In genomic region chr10:71889388-71889987, GRCh38 we compare ENCODE assay signal across 8 cellular contexts. TPM values are rescaled to one million over a fixed set of nuclear protein-coding genes. Genes with fewer than 3 reads are reported as not detected.
DNase-seq lines count a peak whose midpoint lies in the region; ATAC-seq, FAIRE-seq and TF ChIP-seq lines count a peak whose summit lies in the region.

No MANE protein-coding gene starts in this region.

- H3K4me1 Mint-ChIP-seq in neural crest cell, result peaks cover 14% of the 10 kb centered on the region

- H3K27me3 ChIP-seq in DOHH2 (ENCODE audit: control insufficient read depth, low read length) (peaks cover 60% of the 10 kb centered on the region), H1 (replicated peaks in 1 of 4; ENCODE audit: control insufficient read depth in 3 of 4, extremely low read depth in 1 of 4, insufficient read depth in 3 of 4, low read length in 3 of 4) (peaks cover 4 to 27% (median 25%) of the 10 kb centered on the region in 4 experiments)

- H3K79me2 ChIP-seq in DOHH2 (ENCODE audit: control insufficient read depth, low read length), result no peaks in the 10 kb centered on the region
- H3K79me2 ChIP-seq in OCI-LY7 (ENCODE audit: insufficient read depth, low read depth, low read length), result no peaks in the 10 kb centered on the region
- no peaks in the 10 kb centered on the region for H3K79me2 ChIP-seq in H1 (ENCODE audit: control insufficient read depth in 1 of 2, insufficient read depth in 2 of 2, low read length in 2 of 2)

- H4K20me1 ChIP-seq in DOHH2 (ENCODE audit: control insufficient read depth, insufficient read depth, low read depth, low read length), result peaks cover 15% of the 10 kb centered on the region
- H4K20me1 ChIP-seq in OCI-LY7 (ENCODE audit: insufficient read depth, low read length), result no peaks in the 10 kb centered on the region
- no peaks in the 10 kb centered on the region for H4K20me1 ChIP-seq in H1 (replicated peaks in 1 of 2; ENCODE audit: control insufficient read depth in 1 of 2, insufficient read depth in 2 of 2, low read length in 2 of 2)

- BruUV-seq in OCI-LY7 (replicated peaks; lab: Mats Ljungman, UMichigan), result no TSS peak

- no peak for FAIRE-seq in H1 (lab: Jason Lieb, UNC)

- TF ChIP-seq POLR2A in H1 (IDR thresholded peaks at IDR 0.05; ENCODE audit: control extremely low read depth in 1 of 2, low read depth in 2 of 2, low read length in 2 of 2), result no peak

- H3K9me2 ChIP-seq in DOHH2 (replicated peaks; ENCODE audit: control insufficient read depth, low read length) (no peaks in the 10 kb centered on the region), OCI-LY7 (ENCODE audit: insufficient read depth, low read length) (no peaks in the 10 kb centered on the region)

- no peak for TF ChIP-seq EP300 in H1 (IDR thresholded peaks at IDR 0.05; ENCODE audit: borderline replicate concordance in 1 of 2, low read depth in 2 of 2, low read length in 2 of 2)

- H3K36me3 ChIP-seq in DOHH2 (ENCODE audit: control insufficient read depth, low read length) (no peaks in the 10 kb centered on the region), OCI-LY7 (ENCODE audit: insufficient read depth, low read length) (no peaks in the 10 kb centered on the region), H1 (ENCODE audit: control insufficient read depth in 2 of 4, insufficient read depth in 4 of 4, low read length in 3 of 4) (no peaks in the 10 kb centered on the region)

- H3K4me3 ChIP-seq in DOHH2 (ENCODE audit: low read length) (peak overlapping the region; percentile 16), OCI-LY7 (ENCODE audit: low read depth, low read length, poor library complexity, severe bottlenecking) (peak overlapping the region; percentile 57), H1 (ENCODE audit: extremely low read depth in 1 of 4, insufficient read depth in 2 of 4, low read depth in 3 of 4, low read length in 4 of 4) (peak overlapping the region in 3 of 4 experiments; percentile 17 to 65 (median 63); a peak in 5 of 8 replicates)

- H3K4me1 ChIP-seq in DOHH2 (ENCODE audit: control insufficient read depth, low read length) (peaks cover 20% of the 10 kb centered on the region), OCI-LY7 (ENCODE audit: insufficient read depth, low read length, poor library complexity, severe bottlenecking) (peaks cover 31% of the 10 kb centered on the region), H1 (replicated peaks in 1 of 4; ENCODE audit: control insufficient read depth in 3 of 4, insufficient read depth in 4 of 4, low read length in 3 of 4) (no peaks in the 10 kb centered on the region; a peak in 1 of 7 replicates)

- no peaks in the 10 kb centered on the region for H3K36me3 Mint-ChIP-seq in neural crest cell (ENCODE audit: low read depth)

- no peak overlapping the region for H2BK5ac ChIP-seq in H1 (ENCODE audit: low read depth, low read length)

- H3K9me3 ChIP-seq in DOHH2 (ENCODE audit: control insufficient read depth, insufficient read depth, low read length), result no peaks in the 10 kb centered on the region
- H3K9me3 ChIP-seq in OCI-LY7 (ENCODE audit: low read length), result no peaks in the 10 kb centered on the region
- no peaks in the 10 kb centered on the region for H3K9me3 ChIP-seq in H1 (ENCODE audit: insufficient read depth in 2 of 2, low read depth in 1 of 2, low read length in 1 of 2)

- no peak overlapping the region for H2BK12ac ChIP-seq in H1 (ENCODE audit: low read depth, low read length)

- no peaks in the 10 kb centered on the region for H3K9me3 Mint-ChIP-seq in neural crest cell

- H3K27me3 Mint-ChIP-seq in neural crest cell (ENCODE audit: low read depth), result peaks cover 14% of the 10 kb centered on the region

- no peak overlapping the region for H4K91ac ChIP-seq in H1 (replicated peaks; ENCODE audit: insufficient read length, low read length)

- H3K14ac ChIP-seq in H1 (ENCODE audit: insufficient read length), result no peak overlapping the region

- DNase-seq in OCI-LY7 (ENCODE audit: low spot score), result peak; percentile 33
- no peak for DNase-seq in H1 (ENCODE audit: low read depth in 1 of 2, low spot score in 2 of 2)
- DNase-seq in neural crest cell (ENCODE audit: low read depth, low spot score), result no peak
- no peak for DNase-seq in NCI-H510A (lab: John Stamatoyannopoulos, UW)
- no peak for DNase-seq in dedifferentiated amniotic fluid mesenchymal stem cell (ENCODE audit: extremely low spot score)
- DNase-seq in GM10266 (ENCODE audit: extremely low spot score), result no peak

- peaks cover 7% of the 10 kb centered on the region for H3F3A ChIP-seq in DOHH2 (ENCODE audit: control insufficient read depth, insufficient read depth)

- peak overlapping the region; percentile 86 for H3K4me3 Mint-ChIP-seq in neural crest cell

- H3K27ac ChIP-seq in DOHH2 (ENCODE audit: low read depth, low read length) (no peak overlapping the region), OCI-LY7 (ENCODE audit: low read depth, low read length, poor library complexity, severe bottlenecking) (peak overlapping the region; percentile 50), H1 (ENCODE audit: low read depth, low read length) (no peak overlapping the region)

- H3K27ac Mint-ChIP-seq in neural crest cell (ENCODE audit: unreplicated experiment), result peak overlapping the region; percentile 88

- 58% methylated on average over 9 of the region's 9 CpGs; no CpG with 5 or more reads in 1 of the 2 experiments for WGBS in H1 (ENCODE audit: extremely low coverage in 1 of 2, insufficient coverage in 1 of 2, insufficient read length in 1 of 2, insufficient replicate concordance in 2 of 2, low coverage in 1 of 2, low lambda C conversion rate in 2 of 2, missing lambda C conversion rate in 1 of 2), 2 experiments

- H2AK5ac ChIP-seq in H1 (ENCODE audit: low read depth, low read length), result no peak overlapping the region

- no peak overlapping the region for H2BK15ac ChIP-seq in H1 (ENCODE audit: low read length)

- POLR2A ChIA-PET in OCI-LY7 (lab: Charles Lee), result interaction anchor here (0.6 to 1.9 kb wide), 3 partner anchors 51 to 454 kb away, joined by 3 to 5 read pairs (median 4); no protein-coding TSS in a partner anchor
- POLR2A ChIA-PET in H1 (lab: Charles Lee; ENCODE audit: partially characterized antibody), result interaction anchor here (0.7 kb wide), 1 partner anchor 39 kb away, joined by 3 read pairs; no protein-coding TSS in a partner anchor

- no peak overlapping the region for H3K56ac ChIP-seq in H1 (replicated peaks; ENCODE audit: insufficient read length, low read depth, low read length)

- H3K23me2 ChIP-seq in H1 (ENCODE audit: low read depth, low read length), result peaks cover 7% of the 10 kb centered on the region; the same call in 1 of the 2 replicates

- H3K4ac ChIP-seq in H1 (replicated peaks; ENCODE audit: insufficient read length, low read depth, low read length), result no peak overlapping the region

- no peak for TF ChIP-seq RAD21 in H1 (IDR thresholded peaks at IDR 0.05 in 1 of 2, conservative IDR thresholded peaks at IDR 0.05 in 1 of 2; ENCODE audit: low read depth in 2 of 2, low read length in 2 of 2)

- H3K4me2 ChIP-seq in DOHH2 (ENCODE audit: low read length) (peak overlapping the region; percentile 66), OCI-LY7 (ENCODE audit: low read length) (peak overlapping the region; percentile 83), H1 (ENCODE audit: insufficient read depth in 1 of 2, low read depth in 2 of 2, low read length in 2 of 2) (peak overlapping the region; percentile 80 to 96)

- no peak overlapping the region for H4K5ac ChIP-seq in H1 (ENCODE audit: insufficient read length, low read depth, low read length)

- no peak overlapping the region for H4K8ac ChIP-seq in H1 (ENCODE audit: extremely low read depth, insufficient read depth, low read length)

- no peak overlapping the region for H3K9ac ChIP-seq in H1 (replicated peaks in 1 of 4; ENCODE audit: extremely low read depth in 1 of 4, low read depth in 3 of 4, low read length in 3 of 4)

- no peak overlapping the region for H2BK20ac ChIP-seq in H1 (ENCODE audit: low read length)

- H2AFZ ChIP-seq in OCI-LY7 (ENCODE audit: low read length), result peak overlapping the region; percentile 42; the same call in 1 of the 2 replicates
- H2AFZ ChIP-seq in H1 (ENCODE audit: low read length), result peak overlapping the region; percentile 86

- CTCF ChIA-PET in OCI-LY7 (lab: Charles Lee; ENCODE audit: unreplicated experiment), result no interaction called here
- CTCF ChIA-PET in H1 (lab: Charles Lee; ENCODE audit: partially characterized antibody), result no interaction called here

- ATAC-seq in HG03159 (IDR thresholded peaks at IDR 0.05; ENCODE audit: unreplicated experiment), result no peak

- H3K79me1 ChIP-seq in H1 (ENCODE audit: low read depth, low read length), result no peaks in the 10 kb centered on the region

- H2BK120ac ChIP-seq in H1 (replicated peaks; ENCODE audit: low read depth, low read length), result no peak overlapping the region

- no peak overlapping the region for H3K18ac ChIP-seq in H1 (ENCODE audit: extremely low read depth, low read length)

- no peak for TF ChIP-seq CTCF in DOHH2 (IDR thresholded peaks at IDR 0.05; ENCODE audit: low read depth, low read length, poor library complexity, severe bottlenecking)
- no peak for TF ChIP-seq CTCF in OCI-LY7 (conservative IDR thresholded peaks at IDR 0.05; ENCODE audit: low read length)
- TF ChIP-seq CTCF in H1 (IDR thresholded peaks at IDR 0.05; ENCODE audit: control extremely low read depth in 1 of 3, insufficient read depth in 1 of 3, low read depth in 1 of 3, low read length in 3 of 3), result no peak
- TF ChIP-seq CTCF in neural crest cell (conservative IDR thresholded peaks at IDR 0.05), result no peak
- TF ChIP-seq CTCF in GM10266 (IDR thresholded peaks at IDR 0.05; ENCODE audit: control insufficient read depth, insufficient read depth, low read depth, missing control alignments), result no peak

- no peak overlapping the region for H3K23ac ChIP-seq in H1 (ENCODE audit: insufficient read length)

- intact Hi-C loops in OCI-LY7 (cut with micrococcal nuclease; ENCODE audit: unreplicated experiment), result loop anchor here (1.0 to 2.0 kb wide), 2 partner anchors 31 to 53 kb away; no protein-coding TSS in a partner anchor

TF ChIP-seq in H1, 55 proteins besides CTCF, POLR2A, EP300 and RAD21 (continues in another document):
- TF ChIP-seq SUZ12 (IDR thresholded peaks at IDR 0.05; ENCODE audit: low read length) (no peak), POU5F1 (IDR thresholded peaks at IDR 0.05; ENCODE audit: low read depth, low read length) (no peak), MAX (IDR thresholded peaks at IDR 0.05) (no peak)

RNA-seq across cellular contexts. Expression of gene PSAP, which starts 38.4 kb away (rescaled TPM):
- total RNA-seq in OCI-LY7 (2014; rRNA removed; shearing (Covaris generic)), result 156 and 163 TPM in 2 replicates
- 186 and 200 TPM in 2 replicates for total RNA-seq in OCI-LY7 (2022)
- 386 and 388 TPM in 2 replicates for total RNA-seq in H1 (2021; fragmentation: NEBNext Ultra II Directional; extraction: Animal tissue kit (Norgen Biotek cat#: 25700))
- polyA plus RNA-seq in H1 (2011; rRNA removed), result 504 and 700 TPM in 2 replicates
- polyA plus RNA-seq in H1 (2011; cell fraction: cytosol; rRNA removed), result 658 TPM
- 734 TPM for polyA plus RNA-seq in H1 (2011; cell fraction: nucleus; rRNA removed)
- polyA plus RNA-seq in H1 (2012, experiment 1 of 2), result 396 to 476 TPM (median 458 TPM) in 4 replicates
- polyA plus RNA-seq in H1 (2012, experiment 2 of 2), result 418 TPM
- polyA plus RNA-seq in H1 (2013, experiment 1 of 2), result 516 TPM
- 481 TPM for polyA plus RNA-seq in H1 (2013, experiment 2 of 2)
- polyA minus RNA-seq in H1 (2011; rRNA and poly(A)+ RNA removed), result 440 and 675 TPM in 2 replicates
- 334 TPM for polyA minus RNA-seq in H1 (2011; cell fraction: cytosol; rRNA and poly(A)+ RNA removed)
- 186 TPM for polyA minus RNA-seq in H1 (2011; cell fraction: nucleus; rRNA and poly(A)+ RNA removed)
- total RNA-seq in neural crest cell, result 272 and 295 TPM in 2 replicates
